Comparison of ENCODE assay signal across 16 cellular contexts in the genomic region with DNA sequence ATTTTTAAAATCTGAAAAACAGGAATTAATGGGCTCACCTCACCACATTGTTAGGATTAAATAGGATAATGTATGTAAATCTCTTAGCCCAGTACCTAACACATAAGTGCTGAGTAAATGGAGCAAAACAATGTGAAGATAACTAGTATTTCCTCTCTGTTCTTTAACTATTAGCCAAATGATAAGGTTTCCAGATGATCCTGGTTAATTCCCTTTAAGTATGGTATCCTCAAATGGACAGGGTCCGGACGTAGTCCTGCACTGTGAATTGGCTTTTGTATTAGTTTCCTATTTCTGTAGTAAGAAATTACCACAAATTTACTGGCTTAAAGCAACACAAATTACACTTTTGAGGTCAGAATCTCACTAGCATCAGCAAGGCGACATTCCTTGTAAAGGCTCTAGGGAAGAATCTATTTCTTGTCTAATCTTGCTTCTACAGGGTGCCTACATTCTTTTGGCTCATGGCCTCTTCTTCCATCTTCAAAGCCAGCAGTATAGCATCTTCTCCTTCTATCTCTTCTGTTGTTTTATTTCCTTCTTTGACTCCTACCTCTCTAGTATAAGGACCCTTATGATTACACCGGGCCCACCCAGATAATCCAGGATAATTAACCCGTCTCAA. TPM values are rescaled to one million over a fixed set of nuclear protein-coding genes. Genes with fewer than 3 reads are reported as not detected.
A peak's percentile ranks its signal among the peaks of the same experiment; 100 is the strongest.
DNase-seq lines count a peak whose midpoint lies in the region; ATAC-seq, FAIRE-seq and TF ChIP-seq lines count a peak whose summit lies in the region.
"Had no signal": no experiment of that assay in that cellular context is flagged by ENCODE, and none has a peak within 500 bp of the region (broad histone marks: within the 10 kb centered on the region; RNA-seq: fewer than 3 reads in every experiment).

No MANE protein-coding gene starts in this region.

- H3K4me3 ChIP-seq in A549: no peak overlapping the region
- H3K4me3 ChIP-seq in CD4-positive, alpha-beta memory T cell (ENCODE audit: low read length in 2 of 2): no peak overlapping the region
- H3K4me3 ChIP-seq in SK-N-SH (ENCODE audit: low read depth in 2 of 2, low read length in 1 of 2): no peak overlapping the region
- H3K4me3 ChIP-seq in adrenal gland: no peak overlapping the region
- H3K4me3 ChIP-seq: esophagus muscularis mucosa had no signal

- TF ChIP-seq RAD21 in A549 (conservative IDR thresholded peaks at IDR 0.05 in 1 of 2, IDR thresholded peaks at IDR 0.05 in 1 of 2) (no peak), SK-N-SH (IDR thresholded peaks at IDR 0.05; ENCODE audit: low read length) (no peak)

- H4K20me1 ChIP-seq in SK-N-SH (ENCODE audit: insufficient read depth): peaks cover 96% of the 10 kb centered on the region

- H3K9me3 Mint-ChIP-seq in CD4-positive, alpha-beta memory T cell: no peaks in the 10 kb centered on the region

- DNase-seq in A549 (ENCODE audit: low read depth in 1 of 2, low spot score in 1 of 2): no peak
- DNase-seq in CD4-positive, alpha-beta memory T cell: no peak
- no peak for DNase-seq in SK-N-SH
- DNase-seq in adrenal gland: no peak
- DNase-seq: activated CD8-positive, alpha-beta T cell treated with anti-CD3 and anti-CD28 coated beads, Interleukin-2, amount 10 ng/mL, durations not matched to agents 7 days and 5 days; BE2C; head of caudate nucleus; midbrain; NCI-H2107; NCI-H526; right cardiac atrium had no signal

- H3K4me2 ChIP-seq in A549: peak overlapping the region; percentile 30; the same call in 2 of the 3 replicates
- peak overlapping the region; percentile 26 for H3K4me2 ChIP-seq in SK-N-SH

- H3K27ac ChIP-seq in A549 (no peak overlapping the region), SK-N-SH (ENCODE audit: low read depth in 2 of 2, low read length in 1 of 2) (peak overlapping the region; percentile 18 to 39), adrenal gland (no peak overlapping the region)
- no peak overlapping the region for H3K27ac ChIP-seq in CD4-positive, alpha-beta memory T cell (ENCODE audit: low read depth, low read length)
- H3K27ac ChIP-seq: esophagus muscularis mucosa, neutrophil had no signal

- no peak overlapping the region for H2AFZ ChIP-seq in SK-N-SH (ENCODE audit: low read depth)

- no peak for FAIRE-seq in A549 (lab: Jason Lieb, UNC)
- FAIRE-seq in islet of Langerhans (lab: Jason Lieb, UNC): peak; percentile 66

- H3K4me1 ChIP-seq in A549 (peaks cover 57% of the 10 kb centered on the region; the same call in 2 of the 3 replicates), SK-N-SH (ENCODE audit: control insufficient read depth in 1 of 2, insufficient read depth in 2 of 2, low read depth in 1 of 2, low read length in 1 of 2) (peaks cover 4 to 30% of the 10 kb centered on the region in 2 experiments; a peak in 3 of 4 replicates), adrenal gland (replicated peaks in 1 of 2) (peaks cover 12 to 46% of the 10 kb centered on the region in 2 donors)
- H3K4me1 ChIP-seq in CD4-positive, alpha-beta memory T cell (ENCODE audit: insufficient read depth, low read length): peaks cover 78% of the 10 kb centered on the region

- peaks cover 100% of the 10 kb centered on the region for H3K79me2 ChIP-seq in SK-N-SH (ENCODE audit: insufficient read depth)

- H3K9me3 ChIP-seq in A549 (no peaks in the 10 kb centered on the region), SK-N-SH (no peaks in the 10 kb centered on the region), adrenal gland (replicated peaks in 1 of 3) (no peaks in the 10 kb centered on the region)
- H3K9me3 ChIP-seq in CD4-positive, alpha-beta memory T cell (ENCODE audit: control insufficient read depth in 1 of 2, low read length in 2 of 2): no peaks in the 10 kb centered on the region
- H3K9me3 ChIP-seq: BE2C, esophagus muscularis mucosa, neutrophil had no signal

- TF ChIP-seq CTCF in A549 (IDR thresholded peaks at IDR 0.05) (no peak), SK-N-SH (IDR thresholded peaks at IDR 0.05) (no peak), adrenal gland (IDR thresholded peaks at IDR 0.05) (no peak)

- no peak overlapping the region for H3K9ac ChIP-seq in SK-N-SH

- H3K36me3 ChIP-seq in CD4-positive, alpha-beta memory T cell (ENCODE audit: insufficient read depth, low read length): no peaks in the 10 kb centered on the region
- no peaks in the 10 kb centered on the region for H3K36me3 ChIP-seq in SK-N-SH (replicated peaks in 1 of 2; ENCODE audit: control insufficient read depth in 1 of 2, insufficient read depth in 2 of 2, low read length in 1 of 2)
- H3K36me3 ChIP-seq in adrenal gland (replicated peaks in 1 of 2): no peaks in the 10 kb centered on the region
- H3K36me3 ChIP-seq: BE2C, esophagus muscularis mucosa, neutrophil had no signal

- CTCF ChIA-PET in A549 (lab: Yijun Ruan, JAX): no interaction called here
- CTCF ChIA-PET in CD4-positive, alpha-beta memory T cell (lab: Charles Lee; ENCODE audit: partially characterized antibody): no interaction called here
- CTCF ChIA-PET in SK-N-SH (lab: Yijun Ruan, JAX): no interaction called here

- H3K9me2 ChIP-seq in SK-N-SH: no peaks in the 10 kb centered on the region

- peaks cover 0 to 2% of the 10 kb centered on the region in 2 donors for H3K36me3 Mint-ChIP-seq in CD4-positive, alpha-beta memory T cell

- H3K27me3 ChIP-seq in CD4-positive, alpha-beta memory T cell (ENCODE audit: insufficient read depth, low read length): no peaks in the 10 kb centered on the region
- no peaks in the 10 kb centered on the region for H3K27me3 ChIP-seq in SK-N-SH (ENCODE audit: insufficient read depth)
- H3K27me3 ChIP-seq in adrenal gland: no peaks in the 10 kb centered on the region
- H3K27me3 ChIP-seq: BE2C, esophagus muscularis mucosa, neutrophil had no signal

- intact Hi-C loops in CD4-positive, alpha-beta memory T cell (cut with micrococcal nuclease): no loop called here
- intact Hi-C loops in adrenal gland (cut with DNase I): no loop called here

- POLR2A ChIA-PET in A549 (lab: Yijun Ruan, JAX): no interaction called here
- POLR2A ChIA-PET in CD4-positive, alpha-beta memory T cell (lab: Charles Lee; ENCODE audit: partially characterized antibody): no interaction called here
- POLR2A ChIA-PET in SK-N-SH (lab: Yijun Ruan, JAX): no interaction called here

- TF ChIP-seq POLR2A in A549 (IDR thresholded peaks at IDR 0.05; ENCODE audit: low read length) (no peak), adrenal gland (IDR thresholded peaks at IDR 0.05) (no peak)

- H3K27me3 Mint-ChIP-seq in CD4-positive, alpha-beta memory T cell: no peaks in the 10 kb centered on the region

- ATAC-seq in A549 (0 out of 6 replicates have a peak, but pooled peaks of 1 of the 2 experiments have one; percentile 19), GM18868 (IDR thresholded peaks at IDR 0.05; ENCODE audit: unreplicated experiment) (no peak), GM21528 (IDR thresholded peaks at IDR 0.05; ENCODE audit: low FRiP score, unreplicated experiment) (no peak)
- ATAC-seq: activated CD8-positive, alpha-beta T cell treated with anti-CD3 and anti-CD28 coated beads, Interleukin-2, amount 10 ng/mL, durations not matched to agents 7 days and 5 days had no signal

- peaks cover 65 to 91% (median 75%) of the 10 kb centered on the region in 4 donors for H3K4me1 Mint-ChIP-seq in CD4-positive, alpha-beta memory T cell

- WGBS in A549 (ENCODE audit: missing lambda C conversion rate): 91% methylated on average over 5 of the region's 5 CpGs
- 96% methylated on average over 5 of the region's 5 CpGs for WGBS in SK-N-SH (ENCODE audit: low lambda C conversion rate)
- 91 to 96% (median 94%) methylated on average over 5 of the region's 5 CpGs for WGBS in adrenal gland, 4 donors

- TF ChIP-seq EP300 in A549 (IDR thresholded peaks at IDR 0.05) (no peak), SK-N-SH (IDR thresholded peaks at IDR 0.05; ENCODE audit: borderline replicate concordance in 1 of 2, low read depth in 1 of 2, low read length in 1 of 2) (no peak)

- H3K4me3 Mint-ChIP-seq in CD4-positive, alpha-beta memory T cell: peak overlapping the region in 6 of 8 donors; percentile 0 to 81 (median 30)
- H3K4me3 Mint-ChIP-seq: activated CD8-positive, alpha-beta T cell treated with anti-CD3 and anti-CD28 coated beads, Interleukin-2, amount 10 ng/mL, durations not matched to agents 7 days and 5 days had no signal

- H3K27ac Mint-ChIP-seq in CD4-positive, alpha-beta memory T cell: peak overlapping the region in 1 of 7 donors; percentile 29
- H3K27ac Mint-ChIP-seq: activated CD8-positive, alpha-beta T cell treated with anti-CD3 and anti-CD28 coated beads, Interleukin-2, amount 10 ng/mL, durations not matched to agents 7 days and 5 days had no signal

- H3F3A ChIP-seq in SK-N-SH (replicated peaks; ENCODE audit: insufficient read depth): peaks cover 34% of the 10 kb centered on the region

TF ChIP-seq in A549, 52 proteins besides CTCF, POLR2A, EP300 and RAD21 (continues in another document):
- TF ChIP-seq TFCP2L1 (CRISPR knock-in tag; IDR thresholded peaks at IDR 0.05): no peak

TF ChIP-seq in SK-N-SH, 30 proteins besides CTCF, POLR2A, EP300 and RAD21 (continues in another document):
- no peak for TF ChIP-seq JUND (IDR thresholded peaks at IDR 0.05)

RNA-seq across cellular contexts. Expression of a gene that starts 17.1 kb away (rescaled TPM):
- polyA plus RNA-seq in A549 (2011; rRNA removed): 10.4 and 12.9 TPM in 2 replicates
- polyA plus RNA-seq in A549 (2012; cell fraction: cytosol; rRNA removed): 6.7 and 8.4 TPM in 2 replicates
- polyA plus RNA-seq in A549 (2012; cell fraction: nucleus; rRNA removed): 20.8 and 25.1 TPM in 2 replicates
- polyA plus RNA-seq in A549 (2017; fragmentation: RNase III; extraction: RNeasy Plus Mini Kit Qiagen cat#74134 plus additional on column Dnase treatment): 15.3 to 16.8 TPM (median 16.6 TPM) in 3 replicates
- polyA minus RNA-seq in A549 (2011; rRNA and poly(A)+ RNA removed): 11.0 and 13.7 TPM in 2 replicates
- 10 to 100 TPM; 60.2 to 64.7 TPM for total RNA-seq in CD4-positive, alpha-beta memory T cell
- polyA plus RNA-seq in CD4-positive, alpha-beta memory T cell: 10 to 100 TPM in 1 of 2 donors, 1 to 10 TPM in 1; 4.8 to 37.7 TPM
- 5.7 and 8.5 TPM in 2 replicates for polyA plus RNA-seq in SK-N-SH (2012; rRNA removed)
- polyA plus RNA-seq in SK-N-SH (2012; cell fraction: cytosol; rRNA removed): 6.3 and 6.8 TPM in 2 replicates
- 26.9 and 33.1 TPM in 2 replicates for polyA plus RNA-seq in SK-N-SH (2012; cell fraction: nucleus; rRNA removed)
- total RNA-seq in adrenal gland: 10 to 100 TPM in 7 of 8 donors, 1 to 10 TPM in 1; 9.6 to 24.0 (median 18.1) TPM
- polyA plus RNA-seq in adrenal gland: 10 to 100 TPM; 12.6 to 17.6 (median 15.8) TPM

RNA-seq across cellular contexts. Expression of a gene that starts 55.4 kb away (rescaled TPM):
- 355 and 488 TPM in 2 replicates for polyA plus RNA-seq in A549 (2011; rRNA removed)
- 427 and 610 TPM in 2 replicates for polyA plus RNA-seq in A549 (2012; cell fraction: cytosol; rRNA removed)
- 188 and 226 TPM in 2 replicates for polyA plus RNA-seq in A549 (2012; cell fraction: nucleus; rRNA removed)
- polyA plus RNA-seq in A549 (2017; fragmentation: RNase III; extraction: RNeasy Plus Mini Kit Qiagen cat#74134 plus additional on column Dnase treatment): 551 to 579 TPM (median 577 TPM) in 3 replicates
- polyA minus RNA-seq in A549 (2011; rRNA and poly(A)+ RNA removed): 104 and 106 TPM in 2 replicates
- 100 to 1,000 TPM; 178 to 198 TPM for total RNA-seq in CD4-positive, alpha-beta memory T cell
- 100 to 1,000 TPM; 596 to 756 TPM for polyA plus RNA-seq in CD4-positive, alpha-beta memory T cell
- 507 and 572 TPM in 2 replicates for polyA plus RNA-seq in SK-N-SH (2012; rRNA removed)
- 612 and 716 TPM in 2 replicates for polyA plus RNA-seq in SK-N-SH (2012; cell fraction: cytosol; rRNA removed)
- polyA plus RNA-seq in SK-N-SH (2012; cell fraction: nucleus; rRNA removed): 170 and 195 TPM in 2 replicates
- total RNA-seq in adrenal gland: 100 to 1,000 TPM; 370 to 643 (median 493) TPM
- 1,000 to 10,000 TPM in 2 of 3 donors, 100 to 1,000 TPM in 1; 361 to 1,287 (median 1,018) TPM for polyA plus RNA-seq in adrenal gland

Comparison
In these comparisons a context has a peak if more than half of its experiments do, and no peak if none do; other contexts are left out.
1. H3K27ac ChIP-seq: peak in SK-N-SH (2 of 2); none in A549 (0 of 2), CD4-positive, alpha-beta memory T cell (single experiment) and adrenal gland (0 of 5).